1 cellular context compared by ENCODE assay signal in the genomic region with DNA sequence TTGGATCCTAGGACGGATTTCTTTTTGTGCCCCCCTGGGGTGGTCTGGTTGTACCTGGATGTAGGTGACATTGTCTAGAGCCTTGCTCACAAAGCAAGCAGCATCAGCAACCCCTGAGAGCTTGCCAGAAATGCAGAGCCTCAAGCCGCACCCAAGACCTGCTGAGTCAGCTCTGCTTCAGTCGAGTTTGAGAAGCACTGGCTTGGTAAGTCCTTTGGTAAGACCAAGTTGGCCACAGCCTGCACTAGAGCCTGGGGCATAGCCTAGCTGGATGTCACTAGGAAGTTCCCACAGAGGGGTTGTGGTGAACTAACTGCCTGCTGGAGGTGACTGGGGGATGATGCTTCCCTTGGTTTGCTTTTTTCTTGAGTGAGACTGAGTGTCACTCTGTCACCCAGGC.
TF ChIP-seq lines count a peak whose summit lies in the region.

No MANE protein-coding gene starts in this region.

TF ChIP-seq in SK-N-SH, 30 proteins besides CTCF, POLR2A, EP300 and RAD21 (continued from another document):
- TF ChIP-seq, protein P1, sequence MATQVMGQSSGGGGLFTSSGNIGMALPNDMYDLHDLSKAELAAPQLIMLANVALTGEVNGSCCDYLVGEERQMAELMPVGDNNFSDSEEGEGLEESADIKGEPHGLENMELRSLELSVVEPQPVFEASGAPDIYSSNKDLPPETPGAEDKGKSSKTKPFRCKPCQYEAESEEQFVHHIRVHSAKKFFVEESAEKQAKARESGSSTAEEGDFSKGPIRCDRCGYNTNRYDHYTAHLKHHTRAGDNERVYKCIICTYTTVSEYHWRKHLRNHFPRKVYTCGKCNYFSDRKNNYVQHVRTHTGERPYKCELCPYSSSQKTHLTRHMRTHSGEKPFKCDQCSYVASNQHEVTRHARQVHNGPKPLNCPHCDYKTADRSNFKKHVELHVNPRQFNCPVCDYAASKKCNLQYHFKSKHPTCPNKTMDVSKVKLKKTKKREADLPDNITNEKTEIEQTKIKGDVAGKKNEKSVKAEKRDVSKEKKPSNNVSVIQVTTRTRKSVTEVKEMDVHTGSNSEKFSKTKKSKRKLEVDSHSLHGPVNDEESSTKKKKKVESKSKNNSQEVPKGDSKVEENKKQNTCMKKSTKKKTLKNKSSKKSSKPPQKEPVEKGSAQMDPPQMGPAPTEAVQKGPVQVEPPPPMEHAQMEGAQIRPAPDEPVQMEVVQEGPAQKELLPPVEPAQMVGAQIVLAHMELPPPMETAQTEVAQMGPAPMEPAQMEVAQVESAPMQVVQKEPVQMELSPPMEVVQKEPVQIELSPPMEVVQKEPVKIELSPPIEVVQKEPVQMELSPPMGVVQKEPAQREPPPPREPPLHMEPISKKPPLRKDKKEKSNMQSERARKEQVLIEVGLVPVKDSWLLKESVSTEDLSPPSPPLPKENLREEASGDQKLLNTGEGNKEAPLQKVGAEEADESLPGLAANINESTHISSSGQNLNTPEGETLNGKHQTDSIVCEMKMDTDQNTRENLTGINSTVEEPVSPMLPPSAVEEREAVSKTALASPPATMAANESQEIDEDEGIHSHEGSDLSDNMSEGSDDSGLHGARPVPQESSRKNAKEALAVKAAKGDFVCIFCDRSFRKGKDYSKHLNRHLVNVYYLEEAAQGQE (IDR thresholded peaks at IDR 0.05; ENCODE audit: low read depth, low read length), result no peak
- no peak for TF ChIP-seq FOXM1 (IDR thresholded peaks at IDR 0.05; ENCODE audit: low read depth)
TF ChIP-seq in SK-N-SH: peak in this region for 0.
